1 cellular context compared by ENCODE assay signal in the genomic region with DNA sequence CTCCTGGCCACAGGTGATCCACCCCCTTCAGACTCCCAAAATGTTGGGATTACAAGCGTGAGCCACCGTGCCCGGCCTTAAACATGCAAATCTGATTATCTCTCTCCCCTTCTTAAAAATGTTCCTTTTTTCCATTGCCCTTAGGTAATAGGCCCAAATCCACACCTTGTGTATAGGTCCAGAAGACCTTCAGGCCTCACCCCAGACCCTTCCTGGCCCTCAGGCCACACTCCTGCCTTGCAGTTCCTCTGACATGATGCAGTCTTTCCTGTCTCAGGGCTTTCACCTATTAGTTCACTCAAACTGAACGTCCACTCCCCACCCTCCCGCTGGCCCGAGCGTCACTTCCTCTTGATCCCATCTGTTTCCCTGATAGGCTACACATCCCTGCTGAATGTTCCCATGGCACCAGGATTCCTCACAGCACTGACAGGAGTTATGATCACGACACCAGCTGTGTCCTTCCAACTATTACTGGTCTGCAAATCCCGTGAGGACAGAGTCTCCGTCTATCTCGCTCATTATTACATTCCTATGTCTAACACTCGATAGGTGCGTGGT.
TF ChIP-seq lines count a peak whose summit lies in the region.

No MANE protein-coding gene starts in this region.

TF ChIP-seq in K562, 482 proteins besides CTCF, POLR2A, EP300 and RAD21 (continued from another document):
- TF ChIP-seq, protein P1, sequence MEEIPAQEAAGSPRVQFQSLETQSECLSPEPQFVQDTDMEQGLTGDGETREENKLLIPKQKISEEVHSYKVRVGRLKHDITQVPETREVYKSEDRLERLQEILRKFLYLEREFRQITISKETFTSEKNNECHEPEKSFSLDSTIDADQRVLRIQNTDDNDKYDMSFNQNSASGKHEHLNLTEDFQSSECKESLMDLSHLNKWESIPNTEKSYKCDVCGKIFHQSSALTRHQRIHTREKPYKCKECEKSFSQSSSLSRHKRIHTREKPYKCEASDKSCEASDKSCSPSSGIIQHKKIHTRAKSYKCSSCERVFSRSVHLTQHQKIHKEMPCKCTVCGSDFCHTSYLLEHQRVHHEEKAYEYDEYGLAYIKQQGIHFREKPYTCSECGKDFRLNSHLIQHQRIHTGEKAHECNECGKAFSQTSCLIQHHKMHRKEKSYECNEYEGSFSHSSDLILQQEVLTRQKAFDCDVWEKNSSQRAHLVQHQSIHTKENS (CRISPR knock-in tag; IDR thresholded peaks at IDR 0.05) = no peak
- TF ChIP-seq TAF9B (IDR thresholded peaks at IDR 0.05; ENCODE audit: partially characterized antibody) (no peak), DIDO1 (tag; IDR thresholded peaks at IDR 0.05; ENCODE audit: low read depth) (no peak), ZNF174 (CRISPR knock-in tag; IDR thresholded peaks at IDR 0.05) (no peak), NCOR1 (IDR thresholded peaks at IDR 0.05) (no peak), HNRNPLL (IDR thresholded peaks at IDR 0.05; ENCODE audit: low read depth, low read length, poor library complexity, severe bottlenecking) (no peak), U2AF2 (optimal IDR thresholded peaks at IDR 0.05; ENCODE audit: low read depth, low read length) (no peak), YBX1 (IDR thresholded peaks at IDR 0.05) (no peak), MXI1 (IDR thresholded peaks at IDR 0.05; ENCODE audit: low read depth, low read length) (no peak), ZNF830 (CRISPR knock-in tag; IDR thresholded peaks at IDR 0.05) (no peak), ZNF143 (CRISPR knock-in tag; IDR thresholded peaks at IDR 0.05) (no peak), TCF7 (IDR thresholded peaks at IDR 0.05; ENCODE audit: borderline replicate concordance) (no peak), KDM4B (IDR thresholded peaks at IDR 0.05; ENCODE audit: borderline replicate concordance in 2 of 2, low read depth in 1 of 2) (no peak), DACH1 (IDR thresholded peaks at IDR 0.05; ENCODE audit: partially characterized antibody) (no peak), ZNF507 (tag; conservative IDR thresholded peaks at IDR 0.05) (no peak), RFX1 (IDR thresholded peaks at IDR 0.05) (peak; percentile 60; the same call in 1 of the 2 replicates), SMARCE1 (IDR thresholded peaks at IDR 0.05) (no peak), ZSCAN32 (CRISPR knock-in tag; IDR thresholded peaks at IDR 0.05) (no peak), SMARCB1 (IDR thresholded peaks at IDR 0.05; ENCODE audit: insufficient read length, low read depth) (no peak), ZNF77 (CRISPR knock-in tag; IDR thresholded peaks at IDR 0.05) (no peak), ZNF24 (IDR thresholded peaks at IDR 0.05) (no peak), ETV5 (CRISPR knock-in tag; IDR thresholded peaks at IDR 0.05; ENCODE audit: low read depth) (no peak), EGR1 (conservative IDR thresholded peaks at IDR 0.05) (no peak), TAL1 (IDR thresholded peaks at IDR 0.05) (no peak), MEIS2 (IDR thresholded peaks at IDR 0.05; ENCODE audit: partially characterized antibody) (peak; percentile 10), ARID1B (IDR thresholded peaks at IDR 0.05) (no peak), STAG1 (CRISPR knock-in tag; IDR thresholded peaks at IDR 0.05; ENCODE audit: borderline replicate concordance) (no peak), NCOA4 (IDR thresholded peaks at IDR 0.05; ENCODE audit: partially characterized antibody) (no peak), EP400 (IDR thresholded peaks at IDR 0.05) (no peak), KLF1 (tag; IDR thresholded peaks at IDR 0.05) (no peak), ADNP (tag; IDR thresholded peaks at IDR 0.05) (no peak), SPI1 (IDR thresholded peaks at IDR 0.05; ENCODE audit: borderline replicate concordance, low read depth, low read length) (peak; percentile 56; the same call in 1 of the 2 replicates), CBX8 (IDR thresholded peaks at IDR 0.05; ENCODE audit: borderline replicate concordance, extremely low read depth, low read depth, low read length, poor library complexity, severe bottlenecking) (peak; percentile 43), PHB (CRISPR knock-in tag; IDR thresholded peaks at IDR 0.05) (no peak), CREM (IDR thresholded peaks at IDR 0.05; ENCODE audit: low read depth) (0 out of 2 replicates have a peak, but pooled peaks have one; percentile 26)
- TF ChIP-seq, protein P2, sequence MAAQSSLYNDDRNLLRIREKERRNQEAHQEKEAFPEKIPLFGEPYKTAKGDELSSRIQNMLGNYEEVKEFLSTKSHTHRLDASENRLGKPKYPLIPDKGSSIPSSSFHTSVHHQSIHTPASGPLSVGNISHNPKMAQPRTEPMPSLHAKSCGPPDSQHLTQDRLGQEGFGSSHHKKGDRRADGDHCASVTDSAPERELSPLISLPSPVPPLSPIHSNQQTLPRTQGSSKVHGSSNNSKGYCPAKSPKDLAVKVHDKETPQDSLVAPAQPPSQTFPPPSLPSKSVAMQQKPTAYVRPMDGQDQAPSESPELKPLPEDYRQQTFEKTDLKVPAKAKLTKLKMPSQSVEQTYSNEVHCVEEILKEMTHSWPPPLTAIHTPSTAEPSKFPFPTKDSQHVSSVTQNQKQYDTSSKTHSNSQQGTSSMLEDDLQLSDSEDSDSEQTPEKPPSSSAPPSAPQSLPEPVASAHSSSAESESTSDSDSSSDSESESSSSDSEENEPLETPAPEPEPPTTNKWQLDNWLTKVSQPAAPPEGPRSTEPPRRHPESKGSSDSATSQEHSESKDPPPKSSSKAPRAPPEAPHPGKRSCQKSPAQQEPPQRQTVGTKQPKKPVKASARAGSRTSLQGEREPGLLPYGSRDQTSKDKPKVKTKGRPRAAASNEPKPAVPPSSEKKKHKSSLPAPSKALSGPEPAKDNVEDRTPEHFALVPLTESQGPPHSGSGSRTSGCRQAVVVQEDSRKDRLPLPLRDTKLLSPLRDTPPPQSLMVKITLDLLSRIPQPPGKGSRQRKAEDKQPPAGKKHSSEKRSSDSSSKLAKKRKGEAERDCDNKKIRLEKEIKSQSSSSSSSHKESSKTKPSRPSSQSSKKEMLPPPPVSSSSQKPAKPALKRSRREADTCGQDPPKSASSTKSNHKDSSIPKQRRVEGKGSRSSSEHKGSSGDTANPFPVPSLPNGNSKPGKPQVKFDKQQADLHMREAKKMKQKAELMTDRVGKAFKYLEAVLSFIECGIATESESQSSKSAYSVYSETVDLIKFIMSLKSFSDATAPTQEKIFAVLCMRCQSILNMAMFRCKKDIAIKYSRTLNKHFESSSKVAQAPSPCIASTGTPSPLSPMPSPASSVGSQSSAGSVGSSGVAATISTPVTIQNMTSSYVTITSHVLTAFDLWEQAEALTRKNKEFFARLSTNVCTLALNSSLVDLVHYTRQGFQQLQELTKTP (IDR thresholded peaks at IDR 0.05; ENCODE audit: low read depth in 1 of 2, partially characterized antibody in 2 of 2) = no peak
- TF ChIP-seq, protein P3, sequence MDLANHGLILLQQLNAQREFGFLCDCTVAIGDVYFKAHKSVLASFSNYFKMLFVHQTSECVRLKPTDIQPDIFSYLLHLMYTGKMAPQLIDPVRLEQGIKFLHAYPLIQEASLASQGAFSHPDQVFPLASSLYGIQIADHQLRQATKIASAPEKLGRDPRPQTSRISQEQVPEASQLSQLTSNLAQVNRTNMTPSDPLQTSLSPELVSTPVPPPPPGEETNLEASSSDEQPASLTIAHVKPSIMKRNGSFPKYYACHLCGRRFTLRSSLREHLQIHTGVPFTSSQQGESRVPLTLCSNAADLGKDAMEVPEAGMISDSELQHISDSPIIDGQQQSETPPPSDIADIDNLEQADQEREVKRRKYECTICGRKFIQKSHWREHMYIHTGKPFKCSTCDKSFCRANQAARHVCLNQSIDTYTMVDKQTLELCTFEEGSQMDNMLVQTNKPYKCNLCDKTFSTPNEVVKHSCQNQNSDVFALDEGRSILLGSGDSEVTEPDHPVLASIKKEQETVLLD (IDR thresholded peaks at IDR 0.05) = no peak
- TF ChIP-seq, protein P4, sequence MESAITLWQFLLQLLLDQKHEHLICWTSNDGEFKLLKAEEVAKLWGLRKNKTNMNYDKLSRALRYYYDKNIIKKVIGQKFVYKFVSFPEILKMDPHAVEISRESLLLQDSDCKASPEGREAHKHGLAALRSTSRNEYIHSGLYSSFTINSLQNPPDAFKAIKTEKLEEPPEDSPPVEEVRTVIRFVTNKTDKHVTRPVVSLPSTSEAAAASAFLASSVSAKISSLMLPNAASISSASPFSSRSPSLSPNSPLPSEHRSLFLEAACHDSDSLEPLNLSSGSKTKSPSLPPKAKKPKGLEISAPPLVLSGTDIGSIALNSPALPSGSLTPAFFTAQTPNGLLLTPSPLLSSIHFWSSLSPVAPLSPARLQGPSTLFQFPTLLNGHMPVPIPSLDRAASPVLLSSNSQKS (CRISPR knock-in tag; IDR thresholded peaks at IDR 0.05) = no peak
- TF ChIP-seq, protein P5, sequence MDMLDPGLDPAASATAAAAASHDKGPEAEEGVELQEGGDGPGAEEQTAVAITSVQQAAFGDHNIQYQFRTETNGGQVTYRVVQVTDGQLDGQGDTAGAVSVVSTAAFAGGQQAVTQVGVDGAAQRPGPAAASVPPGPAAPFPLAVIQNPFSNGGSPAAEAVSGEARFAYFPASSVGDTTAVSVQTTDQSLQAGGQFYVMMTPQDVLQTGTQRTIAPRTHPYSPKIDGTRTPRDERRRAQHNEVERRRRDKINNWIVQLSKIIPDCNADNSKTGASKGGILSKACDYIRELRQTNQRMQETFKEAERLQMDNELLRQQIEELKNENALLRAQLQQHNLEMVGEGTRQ (CRISPR knock-in tag; IDR thresholded peaks at IDR 0.05) = 0 out of 2 replicates have a peak, but pooled peaks have one; percentile 4
- TF ChIP-seq, protein P6, sequence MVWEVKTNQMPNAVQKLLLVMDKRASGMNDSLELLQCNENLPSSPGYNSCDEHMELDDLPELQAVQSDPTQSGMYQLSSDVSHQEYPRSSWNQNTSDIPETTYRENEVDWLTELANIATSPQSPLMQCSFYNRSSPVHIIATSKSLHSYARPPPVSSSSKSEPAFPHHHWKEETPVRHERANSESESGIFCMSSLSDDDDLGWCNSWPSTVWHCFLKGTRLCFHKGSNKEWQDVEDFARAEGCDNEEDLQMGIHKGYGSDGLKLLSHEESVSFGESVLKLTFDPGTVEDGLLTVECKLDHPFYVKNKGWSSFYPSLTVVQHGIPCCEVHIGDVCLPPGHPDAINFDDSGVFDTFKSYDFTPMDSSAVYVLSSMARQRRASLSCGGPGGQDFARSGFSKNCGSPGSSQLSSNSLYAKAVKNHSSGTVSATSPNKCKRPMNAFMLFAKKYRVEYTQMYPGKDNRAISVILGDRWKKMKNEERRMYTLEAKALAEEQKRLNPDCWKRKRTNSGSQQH (CRISPR knock-in tag; IDR thresholded peaks at IDR 0.05) = no peak
- TF ChIP-seq, protein P7, sequence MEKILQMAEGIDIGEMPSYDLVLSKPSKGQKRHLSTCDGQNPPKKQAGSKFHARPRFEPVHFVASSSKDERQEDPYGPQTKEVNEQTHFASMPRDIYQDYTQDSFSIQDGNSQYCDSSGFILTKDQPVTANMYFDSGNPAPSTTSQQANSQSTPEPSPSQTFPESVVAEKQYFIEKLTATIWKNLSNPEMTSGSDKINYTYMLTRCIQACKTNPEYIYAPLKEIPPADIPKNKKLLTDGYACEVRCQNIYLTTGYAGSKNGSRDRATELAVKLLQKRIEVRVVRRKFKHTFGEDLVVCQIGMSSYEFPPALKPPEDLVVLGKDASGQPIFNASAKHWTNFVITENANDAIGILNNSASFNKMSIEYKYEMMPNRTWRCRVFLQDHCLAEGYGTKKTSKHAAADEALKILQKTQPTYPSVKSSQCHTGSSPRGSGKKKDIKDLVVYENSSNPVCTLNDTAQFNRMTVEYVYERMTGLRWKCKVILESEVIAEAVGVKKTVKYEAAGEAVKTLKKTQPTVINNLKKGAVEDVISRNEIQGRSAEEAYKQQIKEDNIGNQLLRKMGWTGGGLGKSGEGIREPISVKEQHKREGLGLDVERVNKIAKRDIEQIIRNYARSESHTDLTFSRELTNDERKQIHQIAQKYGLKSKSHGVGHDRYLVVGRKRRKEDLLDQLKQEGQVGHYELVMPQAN (IDR thresholded peaks at IDR 0.05; ENCODE audit: borderline replicate concordance) = no peak
- TF ChIP-seq, protein P8, sequence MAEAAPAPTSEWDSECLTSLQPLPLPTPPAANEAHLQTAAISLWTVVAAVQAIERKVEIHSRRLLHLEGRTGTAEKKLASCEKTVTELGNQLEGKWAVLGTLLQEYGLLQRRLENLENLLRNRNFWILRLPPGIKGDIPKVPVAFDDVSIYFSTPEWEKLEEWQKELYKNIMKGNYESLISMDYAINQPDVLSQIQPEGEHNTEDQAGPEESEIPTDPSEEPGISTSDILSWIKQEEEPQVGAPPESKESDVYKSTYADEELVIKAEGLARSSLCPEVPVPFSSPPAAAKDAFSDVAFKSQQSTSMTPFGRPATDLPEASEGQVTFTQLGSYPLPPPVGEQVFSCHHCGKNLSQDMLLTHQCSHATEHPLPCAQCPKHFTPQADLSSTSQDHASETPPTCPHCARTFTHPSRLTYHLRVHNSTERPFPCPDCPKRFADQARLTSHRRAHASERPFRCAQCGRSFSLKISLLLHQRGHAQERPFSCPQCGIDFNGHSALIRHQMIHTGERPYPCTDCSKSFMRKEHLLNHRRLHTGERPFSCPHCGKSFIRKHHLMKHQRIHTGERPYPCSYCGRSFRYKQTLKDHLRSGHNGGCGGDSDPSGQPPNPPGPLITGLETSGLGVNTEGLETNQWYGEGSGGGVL (CRISPR knock-in tag; IDR thresholded peaks at IDR 0.05) = no peak
- TF ChIP-seq, protein P9, sequence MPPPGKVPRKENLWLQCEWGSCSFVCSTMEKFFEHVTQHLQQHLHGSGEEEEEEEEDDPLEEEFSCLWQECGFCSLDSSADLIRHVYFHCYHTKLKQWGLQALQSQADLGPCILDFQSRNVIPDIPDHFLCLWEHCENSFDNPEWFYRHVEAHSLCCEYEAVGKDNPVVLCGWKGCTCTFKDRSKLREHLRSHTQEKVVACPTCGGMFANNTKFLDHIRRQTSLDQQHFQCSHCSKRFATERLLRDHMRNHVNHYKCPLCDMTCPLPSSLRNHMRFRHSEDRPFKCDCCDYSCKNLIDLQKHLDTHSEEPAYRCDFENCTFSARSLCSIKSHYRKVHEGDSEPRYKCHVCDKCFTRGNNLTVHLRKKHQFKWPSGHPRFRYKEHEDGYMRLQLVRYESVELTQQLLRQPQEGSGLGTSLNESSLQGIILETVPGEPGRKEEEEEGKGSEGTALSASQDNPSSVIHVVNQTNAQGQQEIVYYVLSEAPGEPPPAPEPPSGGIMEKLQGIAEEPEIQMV (tag; conservative IDR thresholded peaks at IDR 0.05; ENCODE audit: low read depth) = no peak
TF ChIP-seq in K562: peak in this region for 6.
